ENCODE assay signal across 22 cellular contexts in genomic region chr6:138716971-138717370, GRCh38.
"Had no signal": no experiment of that assay in that cellular context is flagged by ENCODE, and none has a peak within 500 bp of the region (broad histone marks: within the 10 kb centered on the region; RNA-seq: fewer than 3 reads in every experiment).

No MANE protein-coding gene starts in this region.

- H3K27ac ChIP-seq: colonic mucosa, coronary artery, epithelial cell of prostate, esophagus muscularis mucosa, esophagus squamous epithelium, foreskin keratinocyte, gastrocnemius medialis, gastroesophageal sphincter, heart left ventricle, heart right ventricle had no signal

- H3K27me3 ChIP-seq: colonic mucosa, esophagus muscularis mucosa, esophagus squamous epithelium, foreskin keratinocyte, gastrocnemius medialis, heart left ventricle had no signal

- H3K4me3 ChIP-seq: colonic mucosa, coronary artery, esophagus muscularis mucosa, esophagus squamous epithelium, gastrocnemius medialis, gastroesophageal sphincter, heart left ventricle, heart right ventricle had no signal

- DNase-seq: colonic mucosa; cortex of kidney; dermis blood vessel endothelial cell; effector CD4-positive, alpha-beta T cell; effector CD8-positive, alpha-beta T cell; effector memory CD4-positive, alpha-beta T cell; effector memory CD8-positive, alpha-beta T cell; endodermal cell; erythroblast; esophagus squamous epithelium; foreskin fibroblast; foreskin keratinocyte; foreskin melanocyte; gastrocnemius medialis; glutamatergic neuron; head of caudate nucleus; heart left ventricle; heart right ventricle had no signal
